ENCODE assay signal across 6 cellular contexts in the genomic region with DNA sequence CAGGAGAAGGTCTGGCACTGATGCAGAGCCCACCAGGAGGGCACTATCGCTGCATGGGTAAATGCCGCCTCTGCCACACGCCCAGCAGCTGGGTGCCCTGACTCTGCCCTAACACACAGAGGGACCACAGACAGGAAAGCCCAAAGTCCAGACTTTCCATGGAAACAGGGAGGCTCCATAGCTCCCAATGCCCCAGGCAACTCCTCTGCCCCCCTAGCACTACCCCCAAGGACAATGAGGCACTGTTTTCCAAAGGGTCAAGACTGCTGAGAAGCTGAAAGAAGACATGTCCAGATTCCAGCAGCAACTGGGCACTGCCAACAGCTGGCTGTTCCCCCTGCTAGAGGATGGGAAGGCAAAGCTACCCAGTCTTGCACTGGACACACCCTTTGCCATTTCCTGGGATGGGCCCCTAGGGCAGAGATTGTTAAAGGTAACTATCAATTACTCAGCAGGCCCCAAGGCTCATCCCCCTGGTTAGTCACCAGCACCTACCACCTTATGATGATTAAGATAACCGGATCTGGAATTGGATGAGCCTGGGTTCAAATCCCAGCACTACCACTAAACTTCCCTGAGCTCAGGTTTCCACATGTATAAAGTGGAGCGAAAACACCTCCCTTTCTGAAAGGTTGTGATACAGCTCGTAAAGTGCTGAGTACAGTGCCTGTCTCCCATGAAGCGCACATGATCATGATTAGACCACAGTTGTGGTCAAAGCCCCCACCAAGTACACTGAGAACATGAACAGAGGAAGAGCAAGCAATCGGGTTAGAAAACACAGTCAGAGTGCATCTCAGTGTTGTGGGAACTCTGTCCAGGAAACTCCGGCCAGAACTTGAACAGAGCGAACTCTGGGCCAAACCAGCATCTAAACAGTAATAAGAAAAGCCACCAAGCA. TPM values are rescaled to one million over a fixed set of nuclear protein-coding genes. Genes with fewer than 3 reads are reported as not detected.
DNase-seq lines count a peak whose midpoint lies in the region; ATAC-seq and TF ChIP-seq lines count a peak whose summit lies in the region.

No MANE protein-coding gene starts in this region.

- H3K4me1 ChIP-seq in SJCRH30 (peaks cover 27% of the 10 kb centered on the region), fibroblast of lung (ENCODE audit: control insufficient read depth, extremely low read depth, insufficient read depth, low read length) (peaks cover 27% of the 10 kb centered on the region), stomach (peaks cover 49 to 85% (median 75%) of the 10 kb centered on the region in 4 donors)

- H3K9me3 ChIP-seq in SJCRH30 (replicated peaks) (no peaks in the 10 kb centered on the region), fibroblast of lung (ENCODE audit: control insufficient read depth, insufficient read depth, low read depth, low read length) (no peaks in the 10 kb centered on the region), stomach (no peaks in the 10 kb centered on the region)

- H3K4me3 ChIP-seq in SJCRH30 (no peak overlapping the region; the same call in 1 of the 2 replicates), fibroblast of lung (replicated peaks in 1 of 4; ENCODE audit: control extremely low read depth in 1 of 4, insufficient read depth in 1 of 4, low read depth in 3 of 4, low read length in 4 of 4) (peak overlapping the region; percentile 67 to 92 (median 85)), stomach (peak overlapping the region; percentile 85 to 99 (median 98))

- peaks cover 82% of the 10 kb centered on the region for H3K79me2 ChIP-seq in fibroblast of lung (ENCODE audit: control insufficient read depth, insufficient read depth, low read length)

- DNase-seq in SJCRH30 (peak in 1 of 2 experiments; percentile 36), fibroblast of lung (ENCODE audit: low read depth in 2 of 2) (no peak), stomach (no peak), NCI-H1105 (lab: John Stamatoyannopoulos, UW) (no peak), amniotic stem cell (lab: John Stamatoyannopoulos, UW) (no peak)

- H3K4me2 ChIP-seq in fibroblast of lung (ENCODE audit: extremely low read depth, insufficient read depth, low read length), result peak overlapping the region; percentile 99

- no peaks in the 10 kb centered on the region for H3K36me3 ChIP-seq in SJCRH30
- no peaks in the 10 kb centered on the region for H3K36me3 ChIP-seq in fibroblast of lung (ENCODE audit: control insufficient read depth, insufficient read depth, low read length)
- H3K36me3 ChIP-seq in stomach, result no peaks in the 10 kb centered on the region

- intact Hi-C loops in stomach (cut with DNase I; ENCODE audit: low total_unique reads), result no loop called here

- H3K27me3 ChIP-seq in SJCRH30, result no peaks in the 10 kb centered on the region
- no peaks in the 10 kb centered on the region for H3K27me3 ChIP-seq in fibroblast of lung (ENCODE audit: control insufficient read depth, insufficient read depth, low read length)
- no peaks in the 10 kb centered on the region for H3K27me3 ChIP-seq in stomach

- H2AFZ ChIP-seq in fibroblast of lung (ENCODE audit: low read length), result no peak overlapping the region

- 61 to 65% (median 64%) methylated on average over 10 of the region's 10 CpGs for WGBS in stomach, 5 donors

- TF ChIP-seq CTCF in fibroblast of lung (conservative IDR thresholded peaks at IDR 0.05 in 1 of 2, IDR thresholded peaks at IDR 0.05 in 1 of 2; ENCODE audit: low read depth in 1 of 2, low read length in 2 of 2) (no peak), stomach (IDR thresholded peaks at IDR 0.05) (no peak)

- no peak for ATAC-seq in HG02840 (IDR thresholded peaks at IDR 0.05; ENCODE audit: low FRiP score, unreplicated experiment)

- no peaks in the 10 kb centered on the region for H4K20me1 ChIP-seq in fibroblast of lung (ENCODE audit: control insufficient read depth, extremely low read depth, insufficient read depth, low read length)

- H3K9ac ChIP-seq in fibroblast of lung (ENCODE audit: insufficient read depth, low read length), result peak overlapping the region; percentile 5

- TF ChIP-seq POLR2A in stomach (IDR thresholded peaks at IDR 0.05), result no peak

- TF ChIP-seq EP300 in stomach (IDR thresholded peaks at IDR 0.05), result no peak

- peak overlapping the region; percentile 65 for H3K27ac ChIP-seq in SJCRH30
- H3K27ac ChIP-seq in fibroblast of lung (ENCODE audit: insufficient read depth, low read length), result peak overlapping the region; percentile 50
- peak overlapping the region; percentile 65 to 96 (median 94) for H3K27ac ChIP-seq in stomach

RNA-seq across cellular contexts. Expression of a gene that starts 3.3 kb away (rescaled TPM):
- total RNA-seq in SJCRH30 (2014; rRNA removed; shearing (Covaris generic)), result 23.2 and 29.7 TPM in 2 replicates
- total RNA-seq in fibroblast of lung (9.2 and 21.5 TPM in 2 replicates), stomach (100 to 1,000 TPM in 1 of 5 donors, 10 to 100 TPM in 4; 39.7 to 129 (median 58.9) TPM)
- polyA plus RNA-seq in fibroblast of lung (31.4 and 59.3 TPM in 2 replicates), stomach (10 to 100 TPM; 27.2 to 46.7 (median 33.6) TPM)
- polyA plus RNA-seq in fibroblast of lung (2012), result 84.4 and 134 TPM in 2 replicates
- polyA minus RNA-seq in fibroblast of lung (ENCODE audit: low replicate concordance), result 413 and 630 TPM in 2 replicates

RNA-seq across cellular contexts. Expression of a gene that starts 29.5 kb away (rescaled TPM):
- total RNA-seq in SJCRH30 (2014; rRNA removed; shearing (Covaris generic)), result under 0.01 TPM in 1 of 2 replicates, not detected in the other
- total RNA-seq in fibroblast of lung, result under 0.01 TPM in 2 replicates
- under 0.01 TPM in 1 of 2 replicates, not detected in the other for polyA plus RNA-seq in fibroblast of lung
- 55.5 and 161 TPM in 2 replicates for polyA plus RNA-seq in fibroblast of lung (2012)
- under 0.01 TPM in 2 replicates for polyA minus RNA-seq in fibroblast of lung (ENCODE audit: low replicate concordance)
- under 1 TPM; under 0.01 TPM for total RNA-seq in stomach
- not detected for polyA plus RNA-seq in stomach

RNA-seq across cellular contexts. Expression of a gene that starts 30.8 kb away (rescaled TPM):
- under 0.01 TPM in 2 replicates for total RNA-seq in SJCRH30 (2014; rRNA removed; shearing (Covaris generic))
- under 0.01 TPM in 2 replicates for total RNA-seq in fibroblast of lung
- polyA plus RNA-seq in fibroblast of lung, result not detected in 2 replicates
- polyA plus RNA-seq in fibroblast of lung (2012), result 194 and 235 TPM in 2 replicates
- polyA minus RNA-seq in fibroblast of lung (ENCODE audit: low replicate concordance), result under 0.01 TPM in 2 replicates
- total RNA-seq in stomach, result under 1 TPM in 4 of 5 donors, not detected in 1; under 0.01 TPM
- not detected for polyA plus RNA-seq in stomach

RNA-seq across cellular contexts. Expression of a gene that starts 39.9 kb away (rescaled TPM):
- total RNA-seq in SJCRH30 (2014; rRNA removed; shearing (Covaris generic)), result 4.0 and 5.5 TPM in 2 replicates
- total RNA-seq in fibroblast of lung (2.3 and 2.5 TPM in 2 replicates), stomach (1 to 10 TPM in 4 of 5 donors, not detected in 1; 2.8 to 6.2 (median 5.3) TPM)
- polyA plus RNA-seq in fibroblast of lung (0.53 and 1.2 TPM in 2 replicates), stomach (1 to 10 TPM in 2 of 3 donors, not detected in 1; 1.3 to 2.2 TPM)
- polyA plus RNA-seq in fibroblast of lung (2012), result 0.70 and 1.2 TPM in 2 replicates
- not detected in 2 replicates for polyA minus RNA-seq in fibroblast of lung (ENCODE audit: low replicate concordance)
